2 cellular contexts compared by ENCODE assay signal in the genomic region with DNA sequence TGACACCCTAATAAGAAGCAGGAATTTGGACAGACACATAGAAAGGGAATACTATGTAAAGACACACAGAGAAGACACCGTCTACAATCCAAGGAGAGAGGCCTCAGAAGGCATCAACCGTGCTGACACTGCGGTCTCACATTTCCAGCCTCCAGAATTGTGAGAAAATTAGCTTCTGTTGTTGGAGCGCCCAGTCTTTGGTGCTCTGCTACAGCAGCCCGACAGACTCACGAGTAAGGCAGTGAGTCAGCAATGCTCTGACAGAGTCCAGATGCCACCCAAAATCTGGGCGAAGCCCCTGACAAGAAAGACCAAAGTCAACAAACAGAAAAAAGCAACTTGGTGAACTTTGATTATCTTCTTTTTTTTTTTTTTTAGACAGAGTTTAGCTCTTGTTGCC.
TF ChIP-seq lines count a peak whose summit lies in the region.

No MANE protein-coding gene starts in this region.

TF ChIP-seq in A549, 52 proteins besides CTCF, POLR2A, EP300 and RAD21:
- TF ChIP-seq, protein P1, sequence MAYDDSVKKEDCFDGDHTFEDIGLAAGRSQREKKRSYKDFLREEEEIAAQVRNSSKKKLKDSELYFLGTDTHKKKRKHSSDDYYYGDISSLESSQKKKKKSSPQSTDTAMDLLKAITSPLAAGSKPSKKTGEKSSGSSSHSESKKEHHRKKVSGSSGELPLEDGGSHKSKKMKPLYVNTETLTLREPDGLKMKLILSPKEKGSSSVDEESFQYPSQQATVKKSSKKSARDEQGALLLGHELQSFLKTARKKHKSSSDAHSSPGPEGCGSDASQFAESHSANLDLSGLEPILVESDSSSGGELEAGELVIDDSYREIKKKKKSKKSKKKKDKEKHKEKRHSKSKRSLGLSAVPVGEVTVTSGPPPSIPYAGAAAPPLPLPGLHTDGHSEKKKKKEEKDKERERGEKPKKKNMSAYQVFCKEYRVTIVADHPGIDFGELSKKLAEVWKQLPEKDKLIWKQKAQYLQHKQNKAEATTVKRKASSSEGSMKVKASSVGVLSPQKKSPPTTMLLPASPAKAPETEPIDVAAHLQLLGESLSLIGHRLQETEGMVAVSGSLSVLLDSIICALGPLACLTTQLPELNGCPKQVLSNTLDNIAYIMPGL (CRISPR knock-in tag; IDR thresholded peaks at IDR 0.05; ENCODE audit: borderline replicate concordance), result no peak
- no peak for TF ChIP-seq SREBF2 (IDR thresholded peaks at IDR 0.05)
- TF ChIP-seq, protein P2, sequence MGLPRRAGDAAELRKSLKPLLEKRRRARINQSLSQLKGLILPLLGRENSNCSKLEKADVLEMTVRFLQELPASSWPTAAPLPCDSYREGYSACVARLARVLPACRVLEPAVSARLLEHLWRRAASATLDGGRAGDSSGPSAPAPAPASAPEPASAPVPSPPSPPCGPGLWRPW (IDR thresholded peaks at IDR 0.05), result no peak
- peak; percentile 14 for TF ChIP-seq MAFK (IDR thresholded peaks at IDR 0.05; ENCODE audit: partially characterized antibody)
- TF ChIP-seq ZC3H11A (IDR thresholded peaks at IDR 0.05), result no peak

TF ChIP-seq in IMR-90, 13 proteins besides CTCF, POLR2A, EP300 and RAD21:
- no peak for TF ChIP-seq RCOR1 (IDR thresholded peaks at IDR 0.05; ENCODE audit: insufficient replicate concordance, low read length)
- 0 out of 2 replicates have a peak, but pooled peaks have one; percentile 13 for TF ChIP-seq FOS (IDR thresholded peaks at IDR 0.05; ENCODE audit: low read depth, low read length)
